In the genomic region with DNA sequence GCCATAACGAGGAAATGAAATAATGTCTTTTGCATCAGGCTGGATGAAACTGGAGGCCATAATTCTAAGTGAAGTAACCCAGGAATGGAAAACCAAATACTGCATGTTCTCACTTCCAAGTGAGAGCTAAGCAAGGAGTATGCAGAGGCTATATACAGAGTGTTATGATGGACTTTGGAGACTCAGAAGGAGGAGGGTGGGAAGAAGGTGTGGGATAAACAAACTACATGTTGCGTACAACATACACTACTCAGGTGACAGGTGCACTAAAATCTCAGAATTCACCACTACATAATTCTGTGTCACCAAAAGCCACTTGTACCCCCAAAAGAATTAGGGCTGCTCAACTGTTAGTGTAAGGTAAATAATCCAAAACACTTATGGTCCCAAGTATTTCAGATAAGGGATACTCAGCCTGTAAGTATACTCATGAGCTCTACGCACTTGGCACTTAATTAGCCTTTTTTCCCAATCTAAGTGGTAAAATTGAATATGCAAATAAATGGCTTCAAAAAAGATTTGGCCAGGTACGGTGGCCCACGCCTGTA, we compare ENCODE assay signal across 3 cellular contexts. TPM values are rescaled to one million over a fixed set of nuclear protein-coding genes. Genes with fewer than 3 reads are reported as not detected.
"Had no signal": no experiment of that assay in that cellular context is flagged by ENCODE, and none has a peak within 500 bp of the region (broad histone marks: within the 10 kb centered on the region; RNA-seq: fewer than 3 reads in every experiment).

No MANE protein-coding gene starts in this region.

RNA-seq across cellular contexts. Expression of gene CD8B, which starts 20.5 kb away (rescaled TPM):
- total RNA-seq: activated B cell treated with CpG ODN at 0.5 μM for 24 hours; activated CD4-positive, alpha-beta T cell treated with anti-CD3 and anti-CD28 coated beads, Interleukin-2, amount 10 ng/mL, durations not matched to agents 24 days and 14 days; T-helper 17 cell had no signal
